16 cellular contexts compared by ENCODE assay signal in genomic region chr6:32089082-32089828, GRCh38. TPM values are rescaled to one million over a fixed set of nuclear protein-coding genes. Genes with fewer than 3 reads are reported as not detected.
DNase-seq lines count a peak whose midpoint lies in the region; ATAC-seq and TF ChIP-seq lines count a peak whose summit lies in the region.
"Had no signal": no experiment of that assay in that cellular context is flagged by ENCODE, and none has a peak within 500 bp of the region (broad histone marks: within the 10 kb centered on the region; RNA-seq: fewer than 3 reads in every experiment).

No MANE protein-coding gene starts in this region.

- H3K27ac Mint-ChIP-seq in effector memory CD8-positive, alpha-beta T cell: no peak overlapping the region
- peak overlapping the region; percentile 16 for H3K27ac Mint-ChIP-seq in type B pancreatic cell

- H3K4me1 ChIP-seq in left ventricle myocardium inferior: peaks cover 51% of the 10 kb centered on the region
- H3K4me1 ChIP-seq in neuronal stem cell (ENCODE audit: control insufficient read depth in 2 of 2, insufficient read depth in 1 of 2, low read depth in 1 of 2, low read length in 2 of 2): no peaks in the 10 kb centered on the region

- H2BK120ac ChIP-seq in neuronal stem cell (ENCODE audit: low read depth, low read length): no peak overlapping the region

- no peak overlapping the region for H2BK5ac ChIP-seq in neuronal stem cell (ENCODE audit: low read length)

- H2BK12ac ChIP-seq in neuronal stem cell (ENCODE audit: low read length): no peak overlapping the region

- no peak overlapping the region for H3K9ac ChIP-seq in neuronal stem cell (ENCODE audit: low read depth, low read length, poor library complexity)

- no peak overlapping the region for H3K4me3 ChIP-seq in left ventricle myocardium inferior
- H3K4me3 ChIP-seq in neuronal stem cell (ENCODE audit: low read length in 2 of 2): no peak overlapping the region
- H3K4me3 ChIP-seq: GM12878 had no signal

- H3K9me3 Mint-ChIP-seq in effector memory CD8-positive, alpha-beta T cell: no peaks in the 10 kb centered on the region
- H3K9me3 Mint-ChIP-seq in type B pancreatic cell: no peaks in the 10 kb centered on the region

- H3K14ac ChIP-seq in neuronal stem cell (ENCODE audit: low read length): no peak overlapping the region

- H3K36me3 ChIP-seq in left ventricle myocardium inferior (peaks cover 34% of the 10 kb centered on the region), neuronal stem cell (replicated peaks in 1 of 2; ENCODE audit: control insufficient read depth in 2 of 2, insufficient read depth in 2 of 2, low read length in 2 of 2) (no peaks in the 10 kb centered on the region)

- ATAC-seq in Right ventricle myocardium superior (ENCODE audit: poor library complexity) (no peak), HG02840 (IDR thresholded peaks at IDR 0.05; ENCODE audit: low FRiP score, unreplicated experiment) (no peak)
- ATAC-seq in effector memory CD8-positive, alpha-beta T cell (replicated peaks): no peak
- ATAC-seq: GM12878 had no signal

- H3K27ac ChIP-seq in left ventricle myocardium inferior (replicated peaks): peak overlapping the region; percentile 80
- H3K27ac ChIP-seq in neuronal stem cell (replicated peaks; ENCODE audit: low read length): no peak overlapping the region
- H3K27ac ChIP-seq: C4-2B had no signal

- no peak overlapping the region for H2AFZ ChIP-seq in neuronal stem cell (ENCODE audit: low read length)

- H4K91ac ChIP-seq in neuronal stem cell (ENCODE audit: low read depth, low read length, poor library complexity): no peak overlapping the region

- intact Hi-C loops in left ventricle myocardium inferior (cut with micrococcal nuclease): no loop called here
- intact Hi-C loops in Right ventricle myocardium superior (cut with DNase I): no loop called here

- TF ChIP-seq CTCF in left ventricle myocardium inferior (IDR thresholded peaks at IDR 0.05; ENCODE audit: borderline replicate concordance): no peak
- no peak for TF ChIP-seq CTCF in type B pancreatic cell (conservative IDR thresholded peaks at IDR 0.05)

- peaks cover 27 to 46% of the 10 kb centered on the region in 2 donors for H3K27me3 Mint-ChIP-seq in effector memory CD8-positive, alpha-beta T cell
- H3K27me3 Mint-ChIP-seq in type B pancreatic cell: peaks cover 27% of the 10 kb centered on the region

- H3K4me3 Mint-ChIP-seq in effector memory CD8-positive, alpha-beta T cell: peak overlapping the region; percentile 8 to 19
- H3K4me3 Mint-ChIP-seq in type B pancreatic cell: no peak overlapping the region

- no peaks in the 10 kb centered on the region for H3K9me3 ChIP-seq in left ventricle myocardium inferior (replicated peaks)
- no peaks in the 10 kb centered on the region for H3K9me3 ChIP-seq in neuronal stem cell (replicated peaks in 1 of 2; ENCODE audit: control insufficient read depth in 2 of 2, insufficient read depth in 1 of 2, low read depth in 1 of 2, low read length in 2 of 2)

- H4K8ac ChIP-seq in neuronal stem cell (ENCODE audit: low read depth, low read length): no peak overlapping the region

- H2AK5ac ChIP-seq in neuronal stem cell (ENCODE audit: low read depth, low read length): peak overlapping the region; percentile 79

- DNase-seq in left ventricle myocardium inferior (no peak), Right ventricle myocardium superior (no peak), neuronal stem cell (ENCODE audit: low spot score) (no peak), type B pancreatic cell (ENCODE audit: extremely low spot score, unreplicated experiment) (no peak), AML-193 (lab: John Stamatoyannopoulos, UW) (no peak), medulla oblongata (ENCODE audit: extremely low spot score) (no peak)
- DNase-seq in effector memory CD8-positive, alpha-beta T cell: no peak
- DNase-seq: 8988T, Karpas-422, NCI-H1105 treated with DMSO at 0.1 percent for 48 hours, NCI-H187, NCI-H2171, NCI-H510A had no signal

- no peak overlapping the region for H3K4me2 ChIP-seq in neuronal stem cell (ENCODE audit: insufficient read depth, low read length, poor library complexity, severe bottlenecking)

- H3K18ac ChIP-seq in neuronal stem cell (ENCODE audit: low read length): no peak overlapping the region

- H3K23ac ChIP-seq in neuronal stem cell (ENCODE audit: low read depth, low read length, poor library complexity): peak overlapping the region; percentile 98

- H3K36me3 Mint-ChIP-seq in effector memory CD8-positive, alpha-beta T cell (ENCODE audit: insufficient read depth): peaks cover 3% of the 10 kb centered on the region
- no peaks in the 10 kb centered on the region for H3K36me3 Mint-ChIP-seq in type B pancreatic cell

- H3K79me1 ChIP-seq in neuronal stem cell (ENCODE audit: low read depth, low read length): no peaks in the 10 kb centered on the region

- no peak overlapping the region for H2BK15ac ChIP-seq in neuronal stem cell (ENCODE audit: low read length)

- no CpG with 5 or more reads among the region's 10 CpGs for WGBS in neuronal stem cell (ENCODE audit: extremely low coverage in 2 of 2, insufficient read length in 2 of 2, insufficient replicate concordance in 1 of 2), 2 donors

- no peak overlapping the region for H3K4ac ChIP-seq in neuronal stem cell (ENCODE audit: low read length)

- H3K27me3 ChIP-seq in left ventricle myocardium inferior (ENCODE audit: low read depth) (peaks cover 21% of the 10 kb centered on the region), neuronal stem cell (ENCODE audit: control insufficient read depth in 3 of 3, insufficient read depth in 3 of 3, low read depth in 1 of 3, low read length in 3 of 3) (peaks cover 0 to 52% (median 8%) of the 10 kb centered on the region in 3 experiments)

- H3K4me1 Mint-ChIP-seq in effector memory CD8-positive, alpha-beta T cell (ENCODE audit: low read depth in 2 of 2): peaks cover 4 to 7% of the 10 kb centered on the region in 2 donors
- peaks cover 7% of the 10 kb centered on the region for H3K4me1 Mint-ChIP-seq in type B pancreatic cell (ENCODE audit: unreplicated experiment)

RNA-seq across cellular contexts. Expression of gene TNXB, which starts 19.9 kb away (rescaled TPM):
- total RNA-seq in left ventricle myocardium inferior (73.0 TPM), Right ventricle myocardium superior (65.8 TPM), type B pancreatic cell (ENCODE audit: low replicate concordance) (20.8 and 22.2 TPM in 2 replicates)
- polyA plus RNA-seq in neuronal stem cell (2013, experiment 1 of 2): 4.0 TPM
- polyA plus RNA-seq in neuronal stem cell (2013, experiment 2 of 2): 3.8 TPM

RNA-seq across cellular contexts. Expression of gene ATF6B, which starts 38.8 kb away (rescaled TPM):
- total RNA-seq in left ventricle myocardium inferior: 29.1 TPM
- 21.5 TPM for total RNA-seq in Right ventricle myocardium superior
- 43.3 TPM for polyA plus RNA-seq in neuronal stem cell (2013, experiment 1 of 2)
- 41.6 TPM for polyA plus RNA-seq in neuronal stem cell (2013, experiment 2 of 2)
- total RNA-seq in type B pancreatic cell (ENCODE audit: low replicate concordance): 95.8 and 99.3 TPM in 2 replicates

RNA-seq across cellular contexts. Expression of gene FKBPL, which starts 40.8 kb away (rescaled TPM):
- total RNA-seq in left ventricle myocardium inferior (2.7 TPM), Right ventricle myocardium superior (2.5 TPM), type B pancreatic cell (ENCODE audit: low replicate concordance) (8.4 and 10.1 TPM in 2 replicates)
- polyA plus RNA-seq in neuronal stem cell (2013, experiment 1 of 2): 6.4 TPM
- 5.8 TPM for polyA plus RNA-seq in neuronal stem cell (2013, experiment 2 of 2)

RNA-seq across cellular contexts. Expression of gene CYP21A2, which starts 51.0 kb away (rescaled TPM):
- 0.41 TPM for total RNA-seq in left ventricle myocardium inferior
- total RNA-seq in Right ventricle myocardium superior: not detected
- polyA plus RNA-seq in neuronal stem cell (2013, experiment 1 of 2): 0.25 TPM
- 0.30 TPM for polyA plus RNA-seq in neuronal stem cell (2013, experiment 2 of 2)
- 0.14 and 0.68 TPM in 2 replicates for total RNA-seq in type B pancreatic cell (ENCODE audit: low replicate concordance)
